Comparison of ENCODE assay signal across 19 cellular contexts in the genomic region with DNA sequence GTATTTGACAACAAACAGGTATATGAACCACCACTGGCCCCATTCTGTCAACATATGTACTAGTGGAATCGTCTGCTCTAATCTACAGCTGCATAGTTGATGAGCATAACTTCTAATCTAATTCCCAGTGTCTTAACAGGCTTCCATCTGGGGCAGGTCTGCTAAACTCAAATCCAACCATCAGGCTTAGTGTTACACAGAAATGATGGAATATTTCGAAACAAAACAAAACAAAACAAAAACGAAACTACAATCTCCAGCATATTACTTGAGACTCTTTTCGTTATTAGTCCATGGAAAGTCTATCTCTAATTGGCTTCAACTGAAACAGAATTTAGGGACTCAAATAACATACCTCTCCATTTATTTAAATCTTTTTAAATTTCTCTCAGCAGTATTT. TPM values are rescaled to one million over a fixed set of nuclear protein-coding genes. Genes with fewer than 3 reads are reported as not detected.
DNase-seq lines count a peak whose midpoint lies in the region; ATAC-seq and TF ChIP-seq lines count a peak whose summit lies in the region.
"Had no signal": no experiment of that assay in that cellular context is flagged by ENCODE, and none has a peak within 500 bp of the region (broad histone marks: within the 10 kb centered on the region; RNA-seq: fewer than 3 reads in every experiment).

No MANE protein-coding gene starts in this region.

- in situ Hi-C loops in ACHN (cut with HindIII; ENCODE audit: low pct_ligation_motif_present, low pct_unique_long_range_greater_than_20kb, low sequenced_read_pairs): no loop called here

- no peaks in the 10 kb centered on the region for H3K27me3 Mint-ChIP-seq in T-helper 17 cell
- H3K27me3 Mint-ChIP-seq: CD4-positive, alpha-beta memory T cell had no signal

- H3K4me1 Mint-ChIP-seq in T-helper 17 cell: peaks cover 13% of the 10 kb centered on the region

- TF ChIP-seq CTCF in heart right ventricle (IDR thresholded peaks at IDR 0.05) (no peak), right lobe of liver (IDR thresholded peaks at IDR 0.05) (no peak)

- intact Hi-C loops in left cardiac atrium (cut with DNase I) (no loop called here), heart right ventricle (cut with DNase I) (no loop called here), right lobe of liver (cut with DNase I) (no loop called here)

- ATAC-seq in left cardiac atrium: peak; percentile 21 to 30
- ATAC-seq in heart right ventricle: no peak
- ATAC-seq in T-helper 17 cell: no peak
- ATAC-seq in right lobe of liver: peak; percentile 77 to 85 (median 80)
- ATAC-seq in HG03095 (IDR thresholded peaks at IDR 0.05; ENCODE audit: unreplicated experiment): no peak

- H3K27me3 ChIP-seq in heart right ventricle: no peaks in the 10 kb centered on the region
- H3K27me3 ChIP-seq in right lobe of liver: no peaks in the 10 kb centered on the region
- H3K27me3 ChIP-seq: dorsolateral prefrontal cortex, right atrium auricular region, upper lobe of left lung had no signal

- H3K27ac ChIP-seq in heart right ventricle (no peak overlapping the region), right lobe of liver (peak overlapping the region; percentile 20 to 72 (median 47)), substantia nigra (ENCODE audit: low read depth, low read length, poor library complexity, severe bottlenecking) (no peak overlapping the region)
- H3K27ac ChIP-seq: left ventricle myocardium inferior, right atrium auricular region, upper lobe of left lung had no signal

- H3K4me3 ChIP-seq in heart right ventricle: no peak overlapping the region
- peak overlapping the region in 1 of 3 donors; percentile 14 for H3K4me3 ChIP-seq in right lobe of liver
- H3K4me3 ChIP-seq: dorsolateral prefrontal cortex, HAP-1, left ventricle myocardium inferior, right atrium auricular region, upper lobe of left lung had no signal

- H3K4me1 ChIP-seq in heart right ventricle (no peaks in the 10 kb centered on the region), right lobe of liver (peaks cover 0 to 13% (median 0%) of the 10 kb centered on the region in 4 donors)
- H3K4me1 ChIP-seq: HAP-1, left ventricle myocardium inferior, right atrium auricular region, upper lobe of left lung had no signal

- H3K9me3 ChIP-seq in heart right ventricle (no peaks in the 10 kb centered on the region), T-helper 17 cell (ENCODE audit: control insufficient read depth, low read length, poor library complexity, severe bottlenecking) (no peaks in the 10 kb centered on the region), right lobe of liver (no peaks in the 10 kb centered on the region)
- H3K9me3 ChIP-seq: HAP-1, left ventricle myocardium inferior, right atrium auricular region, upper lobe of left lung had no signal

- H3K4me3 Mint-ChIP-seq in T-helper 17 cell: no peak overlapping the region
- H3K4me3 Mint-ChIP-seq: CD4-positive, alpha-beta memory T cell had no signal

- peaks cover 2% of the 10 kb centered on the region for H3K36me3 Mint-ChIP-seq in T-helper 17 cell (ENCODE audit: low read depth)

- WGBS in heart right ventricle, 2 donors: 75 to 77% methylated on average over 4 of the region's 4 CpGs
- 28% methylated on average over 4 of the region's 4 CpGs for WGBS in right lobe of liver (ENCODE audit: insufficient coverage, low coverage, low lambda C conversion rate, missing lambda C conversion rate)

- peak; percentile 27 for TF ChIP-seq POLR2A in right lobe of liver (IDR thresholded peaks at IDR 0.05)

- H3K27ac Mint-ChIP-seq in T-helper 17 cell: peak overlapping the region; percentile 75

- no peak for DNase-seq in left cardiac atrium
- DNase-seq in heart right ventricle: no peak
- no peak for DNase-seq in T-helper 17 cell
- DNase-seq in right lobe of liver: no peak
- no peak for DNase-seq in stimulated activated CD4-positive, alpha-beta T cell treated with anti-CD3 and anti-CD28 coated beads, Interleukin-15, amount 100 ng/mL, for 24 hours
- no peak for DNase-seq in ACHN
- no peak for DNase-seq in substantia nigra (lab: John Stamatoyannopoulos, UW)
- DNase-seq: activated CD4-positive, alpha-beta T cell treated with anti-CD3 and anti-CD28 coated beads for 48 hours; CD4-positive, alpha-beta memory T cell; DMS53; dorsolateral prefrontal cortex; glutamatergic neuron; left ventricle myocardium inferior; NCI-H1417 treated with DMSO at 0.1 percent for 48 hours; nucleus accumbens; upper lobe of left lung had no signal

- H3K36me3 ChIP-seq in heart right ventricle (no peaks in the 10 kb centered on the region), right lobe of liver (no peaks in the 10 kb centered on the region)
- H3K36me3 ChIP-seq: HAP-1, left ventricle myocardium inferior, right atrium auricular region, upper lobe of left lung had no signal

RNA-seq across cellular contexts. Expression of gene DIPK1A, which starts 37.6 kb away (rescaled TPM):
- total RNA-seq in left cardiac atrium (1 to 10 TPM; 7.4 to 8.6 TPM), heart right ventricle (1 to 10 TPM; 4.5 to 8.5 (median 6.4) TPM), T-helper 17 cell (1 to 10 TPM; 7.9 to 8.7 TPM), right lobe of liver (10 to 100 TPM; 10.8 to 25.3 (median 15.1) TPM)
- 1 to 10 TPM; 3.4 to 4.5 TPM for polyA plus RNA-seq in heart right ventricle

Comparison
In these comparisons a context has a peak if more than half of its experiments do, and no peak if none do; other contexts are left out.
1. ATAC-seq: peak in left cardiac atrium (2 of 2) and right lobe of liver (4 of 4); none in heart right ventricle (0 of 8), T-helper 17 cell (single experiment) and HG03095 (single experiment).
2. H3K27ac ChIP-seq: peak in right lobe of liver (3 of 3); none in heart right ventricle (0 of 10) and substantia nigra (single experiment).